1 cellular context compared by ENCODE assay signal in the genomic region with DNA sequence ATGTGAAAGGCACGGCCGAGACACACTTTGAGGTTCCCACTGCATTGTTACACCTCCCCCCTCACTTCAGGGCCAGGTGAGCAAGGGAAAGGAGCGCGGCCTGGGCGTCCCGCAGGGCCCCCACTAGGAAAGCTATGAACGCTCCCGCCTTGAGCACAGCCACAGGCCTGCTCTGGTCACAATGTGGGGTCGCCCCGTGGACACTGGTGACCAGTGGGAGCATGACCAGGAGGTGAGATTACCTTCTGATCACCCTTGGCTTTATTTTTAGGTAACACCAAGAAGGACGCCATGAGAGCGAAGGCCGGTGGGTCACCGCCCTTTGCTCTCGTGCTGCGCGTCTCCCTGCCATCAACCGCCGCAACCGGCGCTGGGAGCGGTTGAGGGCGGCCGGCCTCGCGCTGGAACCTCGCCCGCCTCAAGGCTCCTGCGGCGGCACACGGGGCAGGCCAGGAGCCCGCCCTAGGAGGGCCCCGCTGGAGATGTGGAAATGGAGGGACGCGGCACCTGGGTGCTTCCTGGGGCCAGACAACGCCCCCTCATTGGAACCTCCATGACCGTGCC. TPM values are rescaled to one million over a fixed set of nuclear protein-coding genes. Genes with fewer than 3 reads are reported as not detected.
"Had no signal": no experiment of that assay in that cellular context is flagged by ENCODE, and none has a peak within 500 bp of the region (broad histone marks: within the 10 kb centered on the region; RNA-seq: fewer than 3 reads in every experiment).

No MANE protein-coding gene starts in this region.

RNA-seq across cellular contexts. Expression of a gene that starts 2.6 kb away (rescaled TPM):
- polyA plus RNA-seq: GM23248 had no signal
